Comparison of ENCODE assay signal across 11 cellular contexts in genomic region chr3:46986055-46986730, GRCh38. TPM values are rescaled to one million over a fixed set of nuclear protein-coding genes. Genes with fewer than 3 reads are reported as not detected.
DNase-seq lines count a peak whose midpoint lies in the region; ATAC-seq and TF ChIP-seq lines count a peak whose summit lies in the region.
"Had no signal": no experiment of that assay in that cellular context is flagged by ENCODE, and none has a peak within 500 bp of the region (broad histone marks: within the 10 kb centered on the region; RNA-seq: fewer than 3 reads in every experiment).

No MANE protein-coding gene starts in this region.

- no peak overlapping the region for H3K18ac ChIP-seq in IMR-90 (ENCODE audit: low read depth, low read length)

- H3K27me3 ChIP-seq in BLaER1 (no peaks in the 10 kb centered on the region), IMR-90 (ENCODE audit: control insufficient read depth, insufficient read depth, low read length) (no peaks in the 10 kb centered on the region), mucosa of stomach (ENCODE audit: control insufficient read depth, insufficient read depth, low read length) (no peaks in the 10 kb centered on the region)
- H3K27me3 ChIP-seq: SJSA1 had no signal

- H3K9ac ChIP-seq in BLaER1, result peak overlapping the region; percentile 72
- H3K9ac ChIP-seq in IMR-90 (ENCODE audit: low read depth, low read length), result no peak overlapping the region
- H3K9ac ChIP-seq in mucosa of stomach (ENCODE audit: low read length), result no peak overlapping the region

- TF ChIP-seq POLR2A in IMR-90 (IDR thresholded peaks at IDR 0.05; ENCODE audit: low read depth, low read length), result no peak

- H3K27me3 Mint-ChIP-seq in activated naive CD8-positive, alpha-beta T cell treated with anti-CD3 and anti-CD28 coated beads, Interleukin-2, amount 10 ng/mL, durations not matched to agents 7 days and 5 days, result no peaks in the 10 kb centered on the region

- no peak for TF ChIP-seq RAD21 in IMR-90 (IDR thresholded peaks at IDR 0.05; ENCODE audit: low read length)

- peak overlapping the region; percentile 77 for H2AK9ac ChIP-seq in IMR-90 (replicated peaks; ENCODE audit: low read depth, low read length, poor library complexity)

- POLR2A ChIA-PET in IMR-90 (lab: Charles Lee; ENCODE audit: unreplicated experiment), result no interaction called here
- POLR2A ChIA-PET in activated naive CD8-positive, alpha-beta T cell treated with anti-CD3 and anti-CD28 coated beads, Interleukin-2, amount 10 ng/mL, durations not matched to agents 7 days and 5 days (lab: Charles Lee), result interaction anchor here (0.9 to 2.7 kb wide), 3 partner anchors 8 to 60 kb away, joined by 3 to 33 read pairs (median 11); partner anchors contain the start of genes CCDC12 and NBEAL2

- H3K4me3 Mint-ChIP-seq in activated naive CD8-positive, alpha-beta T cell treated with anti-CD3 and anti-CD28 coated beads, Interleukin-2, amount 10 ng/mL, durations not matched to agents 7 days and 5 days, result peak overlapping the region; percentile 85

- H4K8ac ChIP-seq in IMR-90 (ENCODE audit: low read depth in 2 of 2, low read length in 2 of 2), result no peak overlapping the region

- peak overlapping the region; percentile 91 for H3K27ac ChIP-seq in BLaER1
- no peak overlapping the region for H3K27ac ChIP-seq in IMR-90 (ENCODE audit: insufficient read depth, low read length)
- H3K27ac ChIP-seq: SJSA1 had no signal

- H2AFZ ChIP-seq in IMR-90 (replicated peaks; ENCODE audit: low read length, poor library complexity), result no peak overlapping the region

- H3K4me3 ChIP-seq in BLaER1, result peak overlapping the region; percentile 57; the same call in 1 of the 2 replicates
- no peak overlapping the region for H3K4me3 ChIP-seq in IMR-90 (ENCODE audit: insufficient read depth, low read depth, low read length)
- peak overlapping the region; percentile 11 for H3K4me3 ChIP-seq in mucosa of stomach (ENCODE audit: low read length)
- H3K4me3 ChIP-seq: SJSA1 had no signal

- H3K4me2 ChIP-seq in BLaER1 (peak overlapping the region; percentile 97), IMR-90 (ENCODE audit: low read depth, low read length) (no peak overlapping the region)

- H3K14ac ChIP-seq in IMR-90 (replicated peaks; ENCODE audit: low read depth, low read length), result no peak overlapping the region

- dilution Hi-C loops in IMR-90 (cut with HindIII; ENCODE audit: low sequenced_read_pairs, unreplicated experiment), result no loop called here

- in situ Hi-C loops in IMR-90 (cut with MboI; ENCODE audit: low sequenced_read_pairs), result no loop called here

- H3K27ac Mint-ChIP-seq in activated naive CD8-positive, alpha-beta T cell treated with anti-CD3 and anti-CD28 coated beads, Interleukin-2, amount 10 ng/mL, durations not matched to agents 7 days and 5 days, result peak overlapping the region; percentile 90

- H3K9me3 Mint-ChIP-seq in activated naive CD8-positive, alpha-beta T cell treated with anti-CD3 and anti-CD28 coated beads, Interleukin-2, amount 10 ng/mL, durations not matched to agents 7 days and 5 days, result no peaks in the 10 kb centered on the region

- H3K23ac ChIP-seq in IMR-90 (ENCODE audit: low read depth, low read length), result no peak overlapping the region

- ATAC-seq in IMR-90 (ENCODE audit: low read depth) (no peak), omental fat pad (ENCODE audit: low FRiP score) (no peak), GM18858 (IDR thresholded peaks at IDR 0.05; ENCODE audit: unreplicated experiment) (no peak), GM21367 (IDR thresholded peaks at IDR 0.05; ENCODE audit: unreplicated experiment) (no peak), sciatic nerve (no peak)
- ATAC-seq in activated naive CD8-positive, alpha-beta T cell treated with anti-CD3 and anti-CD28 coated beads, Interleukin-2, amount 10 ng/mL, durations not matched to agents 7 days and 5 days (ENCODE audit: low read depth), result no peak

- CTCF ChIA-PET in IMR-90 (lab: Yijun Ruan, JAX), result no interaction called here

- H3K56ac ChIP-seq in IMR-90 (ENCODE audit: extremely low read depth, insufficient read depth, low read length), result no peak overlapping the region

- no peak overlapping the region for H2AK5ac ChIP-seq in IMR-90 (ENCODE audit: low read depth, low read length)

- H3K9me3 ChIP-seq in BLaER1 (no peaks in the 10 kb centered on the region), IMR-90 (ENCODE audit: control insufficient read depth, insufficient read depth, low read length) (no peaks in the 10 kb centered on the region), mucosa of stomach (ENCODE audit: control insufficient read depth, low read length) (no peaks in the 10 kb centered on the region)
- H3K9me3 ChIP-seq: SJSA1 had no signal

- H3K9me1 ChIP-seq in IMR-90 (ENCODE audit: insufficient read depth, low read length), result peaks cover 5% of the 10 kb centered on the region

- BruUV-seq in IMR-90 (replicated peaks; lab: Mats Ljungman, UMichigan), result no TSS peak

- peaks cover 69% of the 10 kb centered on the region for H3K4me1 Mint-ChIP-seq in activated naive CD8-positive, alpha-beta T cell treated with anti-CD3 and anti-CD28 coated beads, Interleukin-2, amount 10 ng/mL, durations not matched to agents 7 days and 5 days

- H3K36me3 ChIP-seq in BLaER1, result peaks cover 38% of the 10 kb centered on the region
- no peaks in the 10 kb centered on the region; the same call in 1 of the 2 replicates for H3K36me3 ChIP-seq in IMR-90 (ENCODE audit: control insufficient read depth, insufficient read depth, low read length)
- H3K36me3 ChIP-seq in mucosa of stomach (ENCODE audit: control insufficient read depth, insufficient read depth, low read length), result peaks cover 18% of the 10 kb centered on the region
- H3K36me3 ChIP-seq: SJSA1 had no signal

- H3K4me1 ChIP-seq in BLaER1 (peaks cover 100% of the 10 kb centered on the region), IMR-90 (ENCODE audit: control insufficient read depth, insufficient read depth, low read length) (no peaks in the 10 kb centered on the region), mucosa of stomach (ENCODE audit: control insufficient read depth, insufficient read depth, low read length) (peaks cover 69% of the 10 kb centered on the region)
- H3K4me1 ChIP-seq: SJSA1 had no signal

- no peaks in the 10 kb centered on the region for H3K79me1 ChIP-seq in IMR-90 (ENCODE audit: low read depth in 1 of 2, low read length in 2 of 2)

- no peak overlapping the region for H2BK120ac ChIP-seq in IMR-90 (ENCODE audit: low read depth, low read length)

- H3K36me3 Mint-ChIP-seq in activated naive CD8-positive, alpha-beta T cell treated with anti-CD3 and anti-CD28 coated beads, Interleukin-2, amount 10 ng/mL, durations not matched to agents 7 days and 5 days, result peaks cover 14% of the 10 kb centered on the region

- TF ChIP-seq CTCF in IMR-90 (conservative IDR thresholded peaks at IDR 0.05; ENCODE audit: low read depth, low read length) (no peak), omental fat pad (IDR thresholded peaks at IDR 0.05) (no peak)

- H4K91ac ChIP-seq in IMR-90 (ENCODE audit: insufficient read depth, low read depth, low read length), result no peak overlapping the region

- H2BK5ac ChIP-seq in IMR-90 (ENCODE audit: low read depth, low read length, poor library complexity, severe bottlenecking), result no peak overlapping the region

- no peaks in the 10 kb centered on the region for H4K20me1 ChIP-seq in BLaER1
- no peaks in the 10 kb centered on the region for H4K20me1 ChIP-seq in IMR-90 (ENCODE audit: insufficient read depth, low read length)

- DNase-seq in IMR-90, result no peak
- no peak for DNase-seq in activated naive CD8-positive, alpha-beta T cell treated with anti-CD3 and anti-CD28 coated beads, Interleukin-2, amount 10 ng/mL, durations not matched to agents 7 days and 5 days
- DNase-seq in omental fat pad (ENCODE audit: low spot score), result no peak
- no peak for DNase-seq in sciatic nerve (ENCODE audit: low spot score)
- DNase-seq: NCI-H146, NCI-H69 had no signal

- no peak overlapping the region for H2BK20ac ChIP-seq in IMR-90 (ENCODE audit: low read depth, low read length)

- no peak overlapping the region for H3K4ac ChIP-seq in IMR-90 (ENCODE audit: low read depth, low read length)

- no peak overlapping the region for H4K5ac ChIP-seq in IMR-90 (ENCODE audit: low read depth, low read length)

- no peak overlapping the region for H2BK15ac ChIP-seq in IMR-90 (ENCODE audit: low read depth, low read length)

- 90% methylated on average over 2 of the region's 4 CpGs; no CpG with 5 or more reads in 1 of the 2 experiments for WGBS in IMR-90 (ENCODE audit: extremely low coverage in 2 of 2, insufficient read length in 1 of 2), 2 experiments

- intact Hi-C loops in IMR-90 (cut with micrococcal nuclease) (no loop called here), sciatic nerve (cut with DNase I) (no loop called here)

TF ChIP-seq in IMR-90, 13 proteins besides CTCF, POLR2A, EP300 and RAD21 (continues in another document):
- TF ChIP-seq, protein P1, sequence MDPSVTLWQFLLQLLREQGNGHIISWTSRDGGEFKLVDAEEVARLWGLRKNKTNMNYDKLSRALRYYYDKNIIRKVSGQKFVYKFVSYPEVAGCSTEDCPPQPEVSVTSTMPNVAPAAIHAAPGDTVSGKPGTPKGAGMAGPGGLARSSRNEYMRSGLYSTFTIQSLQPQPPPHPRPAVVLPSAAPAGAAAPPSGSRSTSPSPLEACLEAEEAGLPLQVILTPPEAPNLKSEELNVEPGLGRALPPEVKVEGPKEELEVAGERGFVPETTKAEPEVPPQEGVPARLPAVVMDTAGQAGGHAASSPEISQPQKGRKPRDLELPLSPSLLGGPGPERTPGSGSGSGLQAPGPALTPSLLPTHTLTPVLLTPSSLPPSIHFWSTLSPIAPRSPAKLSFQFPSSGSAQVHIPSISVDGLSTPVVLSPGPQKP (IDR thresholded peaks at IDR 0.05; ENCODE audit: borderline replicate concordance, low read depth, low read length), result no peak

RNA-seq across cellular contexts. Expression of gene NBEAL2, which starts 6.7 kb away (rescaled TPM):
- total RNA-seq in IMR-90 (2012; rRNA removed) (2.2 TPM in 2 replicates), omental fat pad (100 to 1,000 TPM in 1 of 4 donors, 10 to 100 TPM in 3; 17.4 to 113 (median 33.6) TPM), sciatic nerve (44.0 TPM)
- 11.7 and 12.5 TPM in 2 replicates for polyA plus RNA-seq in IMR-90 (2012; rRNA removed)
- polyA plus RNA-seq in IMR-90 (2012; cell fraction: cytosol; rRNA removed), result 5.6 and 8.2 TPM in 2 replicates
- 80.3 and 267 TPM in 2 replicates for polyA plus RNA-seq in IMR-90 (2012; cell fraction: nucleus; rRNA removed; ENCODE audit: low replicate concordance)
- 100 to 1,000 TPM; 165 to 178 TPM for total RNA-seq in activated naive CD8-positive, alpha-beta T cell treated with anti-CD3 and anti-CD28 coated beads, Interleukin-2, amount 10 ng/mL, durations not matched to agents 7 days and 5 days

RNA-seq across cellular contexts. Expression of gene CCDC12, which starts 9.6 kb away (rescaled TPM):
- total RNA-seq in IMR-90 (2012; rRNA removed), result 15.2 and 21.7 TPM in 2 replicates
- polyA plus RNA-seq in IMR-90 (2012; rRNA removed), result 35.1 and 41.7 TPM in 2 replicates
- polyA plus RNA-seq in IMR-90 (2012; cell fraction: cytosol; rRNA removed), result 43.9 and 71.8 TPM in 2 replicates
- polyA plus RNA-seq in IMR-90 (2012; cell fraction: nucleus; rRNA removed; ENCODE audit: low replicate concordance), result 52.4 and 55.2 TPM in 2 replicates
- total RNA-seq in activated naive CD8-positive, alpha-beta T cell treated with anti-CD3 and anti-CD28 coated beads, Interleukin-2, amount 10 ng/mL, durations not matched to agents 7 days and 5 days, result 10 to 100 TPM; 58.6 to 60.0 TPM
- total RNA-seq in omental fat pad, result 10 to 100 TPM; 30.8 to 61.5 (median 45.4) TPM
- total RNA-seq in sciatic nerve, result 40.9 TPM
